Comparison of ENCODE assay signal across 25 cellular contexts in the genomic region with DNA sequence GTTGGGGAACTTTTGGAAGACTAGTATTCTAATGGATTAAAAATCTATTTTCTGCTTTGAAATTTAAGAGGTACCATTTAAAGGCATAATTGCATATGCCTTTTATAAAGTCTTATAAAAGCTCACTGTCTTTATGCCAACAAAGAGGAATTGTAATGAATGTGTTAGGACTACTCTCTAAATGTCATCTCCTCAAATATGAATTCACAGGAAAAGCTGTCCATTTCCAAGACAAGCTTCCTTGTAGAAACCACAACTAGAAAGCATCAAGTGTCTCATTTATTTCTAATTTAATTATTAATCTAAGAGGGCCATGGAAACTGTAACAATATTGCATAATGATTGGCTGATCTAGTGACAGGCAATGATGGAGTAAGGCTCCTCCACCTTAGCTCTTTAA.
"Had no signal": no experiment of that assay in that cellular context is flagged by ENCODE, and none has a peak within 500 bp of the region (broad histone marks: within the 10 kb centered on the region; RNA-seq: fewer than 3 reads in every experiment).

No MANE protein-coding gene starts in this region.

- H3K4me1 ChIP-seq: testis, tibial artery, tibial nerve, upper lobe of right lung, uterus, vagina had no signal

- DNase-seq: stimulated activated CD4-positive, alpha-beta T cell treated with anti-CD3 and anti-CD28 coated beads, Interleukin-2, amount 100 ng/mL, for 48 hours; stimulated activated CD4-positive, alpha-beta T cell treated with anti-CD3 and anti-CD28 coated beads, Interleukin-4, amount 100 ng/mL, for 1 hour; stimulated activated CD4-positive, alpha-beta T cell treated with anti-CD3 and anti-CD28 coated beads, Interleukin-4, amount 100 ng/mL, for 4 hours; stimulated activated CD8-positive, alpha-beta memory T cell treated with anti-CD3 and anti-CD28 coated beads, Interleukin-4, amount 100 ng/mL, for 48 hours; stimulated activated naive B cell treated with anti-CD40 and anti-IgM and Interleukin-4, amounts not matched to agents 10 μg/mL and 1 μg/mL and 100 μg/mL, for 72 hours; stimulated activated naive CD4-positive, alpha-beta T cell; stimulated activated naive CD4-positive, alpha-beta T cell treated with Interleukin-2 at 50 U/mL for 16 hours; stimulated activated naive CD8-positive, alpha-beta T cell treated with anti-CD3 and anti-CD28 coated beads, Interleukin-15, amount 100 ng/mL, for 72 hours; stimulated activated naive CD8-positive, alpha-beta T cell treated with anti-CD3 and anti-CD28 coated beads, Interleukin-15, Interleukin-2, amounts not matched to agents 100 U/mL and 50 U/mL, for 24 hours; stomach; substantia nigra; testis; thyroid gland; tibial artery; transverse colon; trophoblast cell; upper lobe of left lung; upper lobe of right lung; uterus had no signal

- H3K27me3 ChIP-seq: stomach, suprapubic skin, testis, thyroid gland, tibial artery, tibial nerve, transverse colon, upper lobe of left lung, upper lobe of right lung, uterus, vagina had no signal

- H3K36me3 ChIP-seq: stomach, suprapubic skin, thoracic aorta, thyroid gland, tibial artery, transverse colon, upper lobe of left lung, upper lobe of right lung, uterus, vagina had no signal

- H3K27ac ChIP-seq: stomach, suprapubic skin, testis, thoracic aorta, thyroid gland, tibial artery, tibial nerve, transverse colon, upper lobe of left lung, upper lobe of right lung, uterus, vagina had no signal

- ATAC-seq: stimulated activated effector memory CD8-positive, alpha-beta T cell treated with anti-CD3 and anti-CD28 coated beads, Interleukin-12 subunit alpha, Interleukin-12 subunit beta, amount 100 ng/mL, for 72 hours; stimulated activated memory B cell treated with anti-CD40 and anti-IgM and Interleukin-4, amounts not matched to agents 10 μg/mL and 1 μg/mL and 100 μg/mL, for 72 hours; stimulated activated naive B cell treated with anti-CD40 and anti-IgM and Interleukin-4, amounts not matched to agents 10 μg/mL and 1 μg/mL and 100 μg/mL, for 72 hours; stimulated activated naive CD8-positive, alpha-beta T cell treated with anti-CD3 and anti-CD28 coated beads, Interleukin-15, amount 100 ng/mL, for 72 hours; stimulated activated naive CD8-positive, alpha-beta T cell treated with anti-CD3 and anti-CD28 coated beads, Interleukin-15, Interleukin-2, amounts not matched to agents 100 U/mL and 50 U/mL, for 24 hours; upper lobe of right lung had no signal

- H3K9me3 ChIP-seq: stomach, suprapubic skin, testis, thoracic aorta, thyroid gland, transverse colon, upper lobe of left lung, upper lobe of right lung, uterus, vagina had no signal

- H3K4me3 ChIP-seq: stomach, suprapubic skin, testis, thoracic aorta, thyroid gland, tibial artery, tibial nerve, transverse colon, upper lobe of left lung, upper lobe of right lung, uterus, vagina had no signal
